ENCODE assay signal across 8 cellular contexts in genomic region chr11:118571584-118572074, GRCh38. TPM values are rescaled to one million over a fixed set of nuclear protein-coding genes. Genes with fewer than 3 reads are reported as not detected.
A peak's percentile ranks its signal among the peaks of the same experiment; 100 is the strongest.
DNase-seq lines count a peak whose midpoint lies in the region; ATAC-seq and TF ChIP-seq lines count a peak whose summit lies in the region.
"Not testable (repeated sequence)": the region's sequence is repeated elsewhere in the genome, so short reads cannot be mapped to it uniquely, and the experiment has no call there.

No MANE protein-coding gene starts in this region.

- DNase-seq in GM12864 (ENCODE audit: low read depth); RWPE1 (ENCODE audit: low spot score); epithelial cell of esophagus (ENCODE audit: low read depth); vagina (ENCODE audit: extremely low spot score in 2 of 2): not testable (repeated sequence)
- DNase-seq in activated naive CD4-positive, alpha-beta T cell treated with anti-CD3 and anti-CD28 coated beads, Interleukin-2, amount 10 ng/mL, durations not matched to agents 7 days and 5 days = peak; percentile 33
- DNase-seq in left lung (peak in 1 of 2 donors; percentile 34), psoas muscle (peak in 1 of 2 donors; percentile 54)

- H3K4me3 Mint-ChIP-seq in activated naive CD4-positive, alpha-beta T cell treated with anti-CD3 and anti-CD28 coated beads, Interleukin-2, amount 10 ng/mL, durations not matched to agents 7 days and 5 days = peak overlapping the region; percentile 99

- peak overlapping the region; percentile 80 for H3K4me3 ChIP-seq in GM12864 (ENCODE audit: low read depth, low read length)
- peak overlapping the region; percentile 90 for H3K4me3 ChIP-seq in epithelial cell of esophagus (ENCODE audit: low read length)
- peak overlapping the region; percentile 98 to 100 for H3K4me3 ChIP-seq in left lung
- H3K4me3 ChIP-seq in psoas muscle = peak overlapping the region; percentile 99
- H3K4me3 ChIP-seq in vagina = peak overlapping the region; percentile 74 to 83

- peak; percentile 6 for ATAC-seq in HG03196 (IDR thresholded peaks at IDR 0.05; ENCODE audit: unreplicated experiment)
- ATAC-seq in left lung = not testable (repeated sequence)
- ATAC-seq in psoas muscle = peak; percentile 13 to 54 (median 26)

- TF ChIP-seq CTCF in GM12864 (IDR thresholded peaks at IDR 0.05; ENCODE audit: low read depth, low read length, missing control alignments); RWPE1 (conservative IDR thresholded peaks at IDR 0.05; ENCODE audit: low read depth); epithelial cell of esophagus (IDR thresholded peaks at IDR 0.05; ENCODE audit: insufficient read depth, low read depth, low read length, missing control alignments); left lung (IDR thresholded peaks at IDR 0.05); psoas muscle (IDR thresholded peaks at IDR 0.05); vagina (IDR thresholded peaks at IDR 0.05): not testable (repeated sequence)

- not testable (repeated sequence) for H3K9me3 Mint-ChIP-seq in activated naive CD4-positive, alpha-beta T cell treated with anti-CD3 and anti-CD28 coated beads, Interleukin-2, amount 10 ng/mL, durations not matched to agents 7 days and 5 days

- POLR2A ChIA-PET in RWPE1 (lab: Yijun Ruan, JAX; ENCODE audit: low non-redundant PET) = interaction anchor here (0.6 to 0.7 kb wide), 3 partner anchors 294 to 1190 kb away, joined by 5 to 6 read pairs (median 5); no protein-coding TSS in a partner anchor

- not testable (repeated sequence) for H3K27me3 ChIP-seq in left lung; psoas muscle (ENCODE audit: insufficient read depth in 3 of 3, low read length in 2 of 3); vagina

- not testable (repeated sequence) for H3K36me3 ChIP-seq in left lung; psoas muscle (ENCODE audit: insufficient read depth in 1 of 2, low read depth in 1 of 2); vagina

- H3K9me3 ChIP-seq in left lung, psoas muscle, vagina: not testable (repeated sequence)

- H3K4me1 Mint-ChIP-seq in activated naive CD4-positive, alpha-beta T cell treated with anti-CD3 and anti-CD28 coated beads, Interleukin-2, amount 10 ng/mL, durations not matched to agents 7 days and 5 days = peaks cover 45% of the 10 kb centered on the region

- peak overlapping the region; percentile 96 for H3K27ac Mint-ChIP-seq in activated naive CD4-positive, alpha-beta T cell treated with anti-CD3 and anti-CD28 coated beads, Interleukin-2, amount 10 ng/mL, durations not matched to agents 7 days and 5 days

- H3K27ac ChIP-seq in RWPE1 (peak overlapping the region; percentile 91), left lung (peak overlapping the region; percentile 97 to 99), psoas muscle (peak overlapping the region; percentile 100), vagina (peak overlapping the region; percentile 95)

- H3K4me1 ChIP-seq in left lung (peaks cover 21 to 41% of the 10 kb centered on the region in 2 donors), psoas muscle (peaks cover 39% of the 10 kb centered on the region), vagina (peaks cover 43% of the 10 kb centered on the region)

- intact Hi-C loops in left lung (cut with DNase I); psoas muscle (cut with DNase I); vagina (cut with DNase I): not testable (repeated sequence)

- 9 to 19% (median 16%) methylated on average over 18 of the region's 18 CpGs for WGBS in psoas muscle, 3 donors

- CTCF ChIA-PET in RWPE1 (lab: Yijun Ruan, JAX) = interaction anchor here (0.7 kb wide), 2 partner anchors 60 to 136 kb away, joined by 3 to 4 read pairs; no protein-coding TSS in a partner anchor
- CTCF ChIA-PET in activated naive CD4-positive, alpha-beta T cell treated with anti-CD3 and anti-CD28 coated beads, Interleukin-2, amount 10 ng/mL, durations not matched to agents 7 days and 5 days (lab: Charles Lee) = interaction anchor here (0.6 kb wide), 1 partner anchor 45 kb away, joined by 3 read pairs; the partner anchor contains the start of gene TTC36

- TF ChIP-seq POLR2A in vagina (IDR thresholded peaks at IDR 0.05) = not testable (repeated sequence)

- not testable (repeated sequence) for H3K27me3 Mint-ChIP-seq in activated naive CD4-positive, alpha-beta T cell treated with anti-CD3 and anti-CD28 coated beads, Interleukin-2, amount 10 ng/mL, durations not matched to agents 7 days and 5 days

- peaks cover 19% of the 10 kb centered on the region for H3K36me3 Mint-ChIP-seq in activated naive CD4-positive, alpha-beta T cell treated with anti-CD3 and anti-CD28 coated beads, Interleukin-2, amount 10 ng/mL, durations not matched to agents 7 days and 5 days

RNA-seq across cellular contexts. Expression of gene ARCN1, which starts 0.6 kb away (rescaled TPM):
- total RNA-seq in left lung (100 to 1,000 TPM; 141 to 163 TPM), psoas muscle (10 to 100 TPM; 54.2 to 65.7 (median 60.1) TPM), vagina (78.6 TPM)
- 10 to 100 TPM; 49.4 to 76.3 (median 73.9) TPM for polyA plus RNA-seq in psoas muscle

RNA-seq across cellular contexts. Expression of gene IFT46, which starts 5.9 kb away (rescaled TPM):
- total RNA-seq in left lung = 10 to 100 TPM; 15.6 to 19.1 TPM
- total RNA-seq in psoas muscle = 10 to 100 TPM; 10.2 to 16.0 (median 13.4) TPM
- 10 to 100 TPM in 2 of 3 donors, 1 to 10 TPM in 1; 5.1 to 28.5 (median 11.7) TPM for polyA plus RNA-seq in psoas muscle
- 30.0 TPM for total RNA-seq in vagina

RNA-seq across cellular contexts. Expression of gene PHLDB1, which starts 35.8 kb away (rescaled TPM):
- total RNA-seq in left lung (100 to 1,000 TPM in 1 of 2 donors, 10 to 100 TPM in 1; 76.5 to 120 TPM), psoas muscle (10 to 100 TPM; 27.7 to 45.8 (median 34.2) TPM), vagina (119 TPM)
- polyA plus RNA-seq in psoas muscle = 10 to 100 TPM; 12.6 to 19.2 (median 12.7) TPM

RNA-seq across cellular contexts. Expression of gene TMEM25, which starts 40.6 kb away (rescaled TPM):
- 10 to 100 TPM; 15.4 to 33.2 TPM for total RNA-seq in left lung
- 10 to 100 TPM in 2 of 4 donors, 1 to 10 TPM in 2; 6.3 to 14.7 (median 8.7) TPM for total RNA-seq in psoas muscle
- polyA plus RNA-seq in psoas muscle = 1 to 10 TPM; 1.3 to 8.0 (median 5.9) TPM
- total RNA-seq in vagina = 21.4 TPM

RNA-seq across cellular contexts. Expression of gene TTC36, which starts 44.4 kb away (rescaled TPM):
- total RNA-seq in left lung (under 1 TPM in 1 of 2 donors, not detected in 1; 0.82 TPM), psoas muscle (1 to 10 TPM in 1 of 4 donors, under 1 TPM in 2, not detected in 1; 0.54 to 1.2 (median 0.59) TPM), vagina (not detected)
- polyA plus RNA-seq in psoas muscle = under 1 TPM in 2 of 3 donors, not detected in 1; 0.09 TPM
